ENCODE assay signal across 35 cellular contexts in the genomic region with DNA sequence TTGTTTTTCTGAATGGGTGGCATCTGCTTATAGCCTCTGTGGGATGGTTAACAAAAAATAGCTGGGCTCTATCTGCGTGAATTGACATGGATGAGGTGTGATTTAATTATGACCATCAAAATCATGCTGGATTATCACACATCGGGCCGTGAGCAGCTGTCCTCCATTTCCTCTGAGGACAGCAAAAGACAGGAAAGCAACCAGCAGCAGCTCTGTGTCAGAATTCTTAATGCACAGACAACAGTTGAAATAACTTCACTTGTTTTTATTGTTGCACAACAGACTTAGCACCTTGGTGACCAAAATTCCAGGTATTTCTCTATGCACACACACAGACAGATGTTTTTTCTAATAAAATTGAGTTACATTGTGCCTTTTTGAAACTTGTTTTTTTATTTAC.
"Had no signal": no experiment of that assay in that cellular context is flagged by ENCODE, and none has a peak within 500 bp of the region (broad histone marks: within the 10 kb centered on the region; RNA-seq: fewer than 3 reads in every experiment).

No MANE protein-coding gene starts in this region.

- H3K36me3 Mint-ChIP-seq: activated CD4-positive, alpha-beta memory T cell treated with anti-CD3 and anti-CD28 coated beads for 36 hours; activated naive CD4-positive, alpha-beta T cell treated with anti-CD3 and anti-CD28 coated beads, Interleukin-2, amount 10 ng/mL, durations not matched to agents 7 days and 5 days; activated naive CD8-positive, alpha-beta T cell; brain; T-cell had no signal

- H3K27ac ChIP-seq: PC-9, RWPE1, VCaP had no signal

- H3K27ac Mint-ChIP-seq: activated B cell treated with CpG ODN at 0.5 μM for 24 hours; activated CD4-positive, alpha-beta memory T cell treated with anti-CD3 and anti-CD28 coated beads for 36 hours; activated naive CD4-positive, alpha-beta T cell treated with anti-CD3 and anti-CD28 coated beads, Interleukin-2, amount 10 ng/mL, durations not matched to agents 7 days and 5 days; activated naive CD8-positive, alpha-beta T cell; activated naive CD8-positive, alpha-beta T cell treated with anti-CD3 and anti-CD28 coated beads, Interleukin-2, amount 50 U/mL, for 24 hours; T-cell; T-helper 17 cell had no signal

- H3K4me2 ChIP-seq: PC-9 had no signal

- ATAC-seq: activated naive CD8-positive, alpha-beta T cell treated with anti-CD3 and anti-CD28 coated beads, Interleukin-2, amount 50 U/mL, for 24 hours; Right ventricle myocardium inferior; T-cell; T-helper 17 cell had no signal

- H3K4me3 Mint-ChIP-seq: activated B cell treated with CpG ODN at 0.5 μM for 24 hours; activated CD4-positive, alpha-beta memory T cell treated with anti-CD3 and anti-CD28 coated beads for 36 hours; activated naive CD4-positive, alpha-beta T cell treated with anti-CD3 and anti-CD28 coated beads, Interleukin-2, amount 10 ng/mL, durations not matched to agents 7 days and 5 days; activated naive CD8-positive, alpha-beta T cell; activated naive CD8-positive, alpha-beta T cell treated with anti-CD3 and anti-CD28 coated beads, Interleukin-2, amount 50 U/mL, for 24 hours; brain; T-cell; T-helper 17 cell had no signal

- H3K4me3 ChIP-seq: PC-9 had no signal

- FAIRE-seq: bronchial epithelial cell, RCC 7860 had no signal

- H3K4me1 Mint-ChIP-seq: activated naive CD4-positive, alpha-beta T cell treated with anti-CD3 and anti-CD28 coated beads, Interleukin-2, amount 10 ng/mL, durations not matched to agents 7 days and 5 days; activated naive CD8-positive, alpha-beta T cell treated with anti-CD3 and anti-CD28 coated beads, Interleukin-2, amount 50 U/mL, for 24 hours; T-cell had no signal

- H2AFZ ChIP-seq: PC-9 had no signal

- H3K9me3 Mint-ChIP-seq: activated B cell treated with CpG ODN at 0.5 μM for 24 hours; activated CD4-positive, alpha-beta memory T cell treated with anti-CD3 and anti-CD28 coated beads for 36 hours; activated naive CD4-positive, alpha-beta T cell treated with anti-CD3 and anti-CD28 coated beads, Interleukin-2, amount 10 ng/mL, durations not matched to agents 7 days and 5 days; activated naive CD8-positive, alpha-beta T cell treated with anti-CD3 and anti-CD28 coated beads, Interleukin-2, amount 50 U/mL, for 24 hours; T-cell had no signal

- DNase-seq: activated B cell treated with CpG ODN at 0.5 μM for 24 hours; activated CD4-positive, alpha-beta memory T cell treated with anti-CD3 and anti-CD28 coated beads for 36 hours; activated CD4-positive, alpha-beta T cell treated with anti-CD3 and anti-CD28 coated beads for 4 hours; activated CD4-positive, alpha-beta T cell treated with anti-CD3 and anti-CD28 coated beads, Interleukin-2, amount 50 U/mL, for 1 hour; activated CD4-positive, CD25-positive, alpha-beta regulatory T cell treated with anti-CD3 and anti-CD28 coated beads, Interleukin-2, amount 50 U/mL, for 72 hours; activated CD8-positive, alpha-beta memory T cell treated with anti-CD3 and anti-CD28 coated beads, Interleukin-2, amount 50 U/mL, for 4 hours; activated effector memory CD4-positive, alpha-beta T cell treated with Interleukin-2 at 50 U/mL for 16 hours; activated naive CD4-positive, alpha-beta T cell treated with anti-CD3 and anti-CD28 coated beads, Interleukin-2, amount 10 ng/mL, durations not matched to agents 7 days and 5 days; activated naive CD8-positive, alpha-beta T cell treated with anti-CD3 and anti-CD28 coated beads, Interleukin-2, amount 50 U/mL, for 24 hours; activated T-cell treated with anti-CD3 and anti-CD28 coated beads, Interleukin-2, amount 50 U/mL, for 48 hours; anterior cingulate cortex; caudate nucleus; cerebellar nuclear complex; Karpas-422; NCI-H1048; NCI-H1105 treated with DMSO at 0.1 percent for 48 hours; NCI-H1436; NCI-H1694; NCI-H1930; NCI-H345; NCI-H510A; NCI-H526; NCI-H748 treated with DMSO at 0.1 percent for 48 hours; NK-92 treated with Interleukin-12 subunit alpha and Interleukin-12 subunit beta, amount 100 ng/mL, for 24 hours; PC-9; SIG-M5; T-cell; T-helper 17 cell had no signal
